1 cellular context compared by ENCODE assay signal in the genomic region with DNA sequence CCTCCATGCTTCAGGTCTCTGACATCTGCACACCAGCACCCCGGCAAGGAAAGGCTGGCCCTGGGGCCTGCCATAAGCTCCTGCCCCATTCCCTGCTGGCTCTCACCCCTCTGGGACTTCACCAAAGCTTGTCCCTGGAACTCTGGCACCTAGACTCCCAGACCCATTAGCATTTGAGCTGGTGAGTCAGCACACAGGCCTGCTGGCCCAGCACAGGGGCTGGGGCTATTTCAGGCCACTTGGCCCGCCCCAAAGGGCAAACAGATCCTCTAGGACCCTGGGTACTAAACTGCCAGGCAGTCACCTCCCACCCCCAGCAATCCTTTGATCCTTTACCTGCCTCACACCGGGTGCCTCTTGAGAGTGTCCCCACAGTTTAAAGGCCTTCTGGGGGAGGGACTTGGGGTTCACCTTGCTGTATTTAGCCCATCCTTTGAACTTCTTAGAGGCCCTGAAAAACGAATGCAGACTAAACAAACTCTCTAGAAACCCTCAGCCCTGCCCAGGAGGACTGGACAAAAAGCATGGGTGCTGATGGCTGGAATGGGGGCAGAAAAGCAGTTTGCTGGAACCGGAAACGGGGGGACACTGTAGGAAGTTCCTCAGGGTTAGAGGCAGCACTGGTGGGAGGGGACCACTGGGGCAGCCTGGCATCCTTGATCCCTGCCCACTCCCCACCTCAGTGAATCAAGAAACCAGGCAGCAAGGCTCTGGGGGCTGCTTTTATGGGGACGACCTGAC.
A peak's percentile ranks its signal among the peaks of the same experiment; 100 is the strongest.
TF ChIP-seq lines count a peak whose summit lies in the region.

No MANE protein-coding gene starts in this region.

TF ChIP-seq in HepG2, 621 proteins besides CTCF, POLR2A, EP300 and RAD21 (continued from another document):
- TF ChIP-seq, protein P1, sequence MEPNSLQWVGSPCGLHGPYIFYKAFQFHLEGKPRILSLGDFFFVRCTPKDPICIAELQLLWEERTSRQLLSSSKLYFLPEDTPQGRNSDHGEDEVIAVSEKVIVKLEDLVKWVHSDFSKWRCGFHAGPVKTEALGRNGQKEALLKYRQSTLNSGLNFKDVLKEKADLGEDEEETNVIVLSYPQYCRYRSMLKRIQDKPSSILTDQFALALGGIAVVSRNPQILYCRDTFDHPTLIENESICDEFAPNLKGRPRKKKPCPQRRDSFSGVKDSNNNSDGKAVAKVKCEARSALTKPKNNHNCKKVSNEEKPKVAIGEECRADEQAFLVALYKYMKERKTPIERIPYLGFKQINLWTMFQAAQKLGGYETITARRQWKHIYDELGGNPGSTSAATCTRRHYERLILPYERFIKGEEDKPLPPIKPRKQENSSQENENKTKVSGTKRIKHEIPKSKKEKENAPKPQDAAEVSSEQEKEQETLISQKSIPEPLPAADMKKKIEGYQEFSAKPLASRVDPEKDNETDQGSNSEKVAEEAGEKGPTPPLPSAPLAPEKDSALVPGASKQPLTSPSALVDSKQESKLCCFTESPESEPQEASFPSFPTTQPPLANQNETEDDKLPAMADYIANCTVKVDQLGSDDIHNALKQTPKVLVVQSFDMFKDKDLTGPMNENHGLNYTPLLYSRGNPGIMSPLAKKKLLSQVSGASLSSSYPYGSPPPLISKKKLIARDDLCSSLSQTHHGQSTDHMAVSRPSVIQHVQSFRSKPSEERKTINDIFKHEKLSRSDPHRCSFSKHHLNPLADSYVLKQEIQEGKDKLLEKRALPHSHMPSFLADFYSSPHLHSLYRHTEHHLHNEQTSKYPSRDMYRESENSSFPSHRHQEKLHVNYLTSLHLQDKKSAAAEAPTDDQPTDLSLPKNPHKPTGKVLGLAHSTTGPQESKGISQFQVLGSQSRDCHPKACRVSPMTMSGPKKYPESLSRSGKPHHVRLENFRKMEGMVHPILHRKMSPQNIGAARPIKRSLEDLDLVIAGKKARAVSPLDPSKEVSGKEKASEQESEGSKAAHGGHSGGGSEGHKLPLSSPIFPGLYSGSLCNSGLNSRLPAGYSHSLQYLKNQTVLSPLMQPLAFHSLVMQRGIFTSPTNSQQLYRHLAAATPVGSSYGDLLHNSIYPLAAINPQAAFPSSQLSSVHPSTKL (CRISPR knock-in tag; IDR thresholded peaks at IDR 0.05), result peak; percentile 51; the same call in 1 of the 2 replicates
- TF ChIP-seq, protein P2, sequence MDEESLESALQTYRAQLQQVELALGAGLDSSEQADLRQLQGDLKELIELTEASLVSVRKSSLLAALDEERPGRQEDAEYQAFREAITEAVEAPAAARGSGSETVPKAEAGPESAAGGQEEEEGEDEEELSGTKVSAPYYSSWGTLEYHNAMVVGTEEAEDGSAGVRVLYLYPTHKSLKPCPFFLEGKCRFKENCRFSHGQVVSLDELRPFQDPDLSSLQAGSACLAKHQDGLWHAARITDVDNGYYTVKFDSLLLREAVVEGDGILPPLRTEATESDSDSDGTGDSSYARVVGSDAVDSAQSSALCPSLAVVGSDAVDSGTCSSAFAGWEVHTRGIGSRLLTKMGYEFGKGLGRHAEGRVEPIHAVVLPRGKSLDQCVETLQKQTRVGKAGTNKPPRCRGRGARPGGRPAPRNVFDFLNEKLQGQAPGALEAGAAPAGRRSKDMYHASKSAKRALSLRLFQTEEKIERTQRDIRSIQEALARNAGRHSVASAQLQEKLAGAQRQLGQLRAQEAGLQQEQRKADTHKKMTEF (CRISPR knock-in tag; IDR thresholded peaks at IDR 0.05), result peak; percentile 59; the same call in 1 of the 2 replicates
- no peak for TF ChIP-seq ZMAT3 (CRISPR knock-in tag; conservative IDR thresholded peaks at IDR 0.05)
- TF ChIP-seq, protein P3, sequence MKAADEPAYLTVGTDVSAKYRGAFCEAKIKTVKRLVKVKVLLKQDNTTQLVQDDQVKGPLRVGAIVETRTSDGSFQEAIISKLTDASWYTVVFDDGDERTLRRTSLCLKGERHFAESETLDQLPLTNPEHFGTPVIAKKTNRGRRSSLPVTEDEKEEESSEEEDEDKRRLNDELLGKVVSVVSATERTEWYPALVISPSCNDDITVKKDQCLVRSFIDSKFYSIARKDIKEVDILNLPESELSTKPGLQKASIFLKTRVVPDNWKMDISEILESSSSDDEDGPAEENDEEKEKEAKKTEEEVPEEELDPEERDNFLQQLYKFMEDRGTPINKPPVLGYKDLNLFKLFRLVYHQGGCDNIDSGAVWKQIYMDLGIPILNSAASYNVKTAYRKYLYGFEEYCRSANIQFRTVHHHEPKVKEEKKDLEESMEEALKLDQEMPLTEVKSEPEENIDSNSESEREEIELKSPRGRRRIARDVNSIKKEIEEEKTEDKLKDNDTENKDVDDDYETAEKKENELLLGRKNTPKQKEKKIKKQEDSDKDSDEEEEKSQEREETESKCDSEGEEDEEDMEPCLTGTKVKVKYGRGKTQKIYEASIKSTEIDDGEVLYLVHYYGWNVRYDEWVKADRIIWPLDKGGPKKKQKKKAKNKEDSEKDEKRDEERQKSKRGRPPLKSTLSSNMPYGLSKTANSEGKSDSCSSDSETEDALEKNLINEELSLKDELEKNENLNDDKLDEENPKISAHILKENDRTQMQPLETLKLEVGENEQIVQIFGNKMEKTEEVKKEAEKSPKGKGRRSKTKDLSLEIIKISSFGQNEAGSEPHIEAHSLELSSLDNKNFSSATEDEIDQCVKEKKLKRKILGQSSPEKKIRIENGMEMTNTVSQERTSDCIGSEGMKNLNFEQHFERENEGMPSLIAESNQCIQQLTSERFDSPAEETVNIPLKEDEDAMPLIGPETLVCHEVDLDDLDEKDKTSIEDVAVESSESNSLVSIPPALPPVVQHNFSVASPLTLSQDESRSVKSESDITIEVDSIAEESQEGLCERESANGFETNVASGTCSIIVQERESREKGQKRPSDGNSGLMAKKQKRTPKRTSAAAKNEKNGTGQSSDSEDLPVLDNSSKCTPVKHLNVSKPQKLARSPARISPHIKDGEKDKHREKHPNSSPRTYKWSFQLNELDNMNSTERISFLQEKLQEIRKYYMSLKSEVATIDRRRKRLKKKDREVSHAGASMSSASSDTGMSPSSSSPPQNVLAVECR (CRISPR knock-in tag; IDR thresholded peaks at IDR 0.05; ENCODE audit: borderline replicate concordance), result 0 out of 2 replicates have a peak, but pooled peaks have one; percentile 34
- no peak for TF ChIP-seq CENPX (CRISPR knock-in tag; IDR thresholded peaks at IDR 0.05)
- TF ChIP-seq MAZ (IDR thresholded peaks at IDR 0.05; ENCODE audit: borderline replicate concordance, low read depth, low read length), result peak; percentile 39; the same call in 1 of the 2 replicates
- no peak for TF ChIP-seq MAZ (CRISPR knock-in tag; IDR thresholded peaks at IDR 0.05; ENCODE audit: low read depth)
- TF ChIP-seq ZNF501 (CRISPR knock-in tag; IDR thresholded peaks at IDR 0.05), result peak; percentile 62
- TF ChIP-seq, protein P4, sequence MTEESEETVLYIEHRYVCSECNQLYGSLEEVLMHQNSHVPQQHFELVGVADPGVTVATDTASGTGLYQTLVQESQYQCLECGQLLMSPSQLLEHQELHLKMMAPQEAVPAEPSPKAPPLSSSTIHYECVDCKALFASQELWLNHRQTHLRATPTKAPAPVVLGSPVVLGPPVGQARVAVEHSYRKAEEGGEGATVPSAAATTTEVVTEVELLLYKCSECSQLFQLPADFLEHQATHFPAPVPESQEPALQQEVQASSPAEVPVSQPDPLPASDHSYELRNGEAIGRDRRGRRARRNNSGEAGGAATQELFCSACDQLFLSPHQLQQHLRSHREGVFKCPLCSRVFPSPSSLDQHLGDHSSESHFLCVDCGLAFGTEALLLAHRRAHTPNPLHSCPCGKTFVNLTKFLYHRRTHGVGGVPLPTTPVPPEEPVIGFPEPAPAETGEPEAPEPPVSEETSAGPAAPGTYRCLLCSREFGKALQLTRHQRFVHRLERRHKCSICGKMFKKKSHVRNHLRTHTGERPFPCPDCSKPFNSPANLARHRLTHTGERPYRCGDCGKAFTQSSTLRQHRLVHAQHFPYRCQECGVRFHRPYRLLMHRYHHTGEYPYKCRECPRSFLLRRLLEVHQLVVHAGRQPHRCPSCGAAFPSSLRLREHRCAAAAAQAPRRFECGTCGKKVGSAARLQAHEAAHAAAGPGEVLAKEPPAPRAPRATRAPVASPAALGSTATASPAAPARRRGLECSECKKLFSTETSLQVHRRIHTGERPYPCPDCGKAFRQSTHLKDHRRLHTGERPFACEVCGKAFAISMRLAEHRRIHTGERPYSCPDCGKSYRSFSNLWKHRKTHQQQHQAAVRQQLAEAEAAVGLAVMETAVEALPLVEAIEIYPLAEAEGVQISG (CRISPR knock-in tag; IDR thresholded peaks at IDR 0.05), result peak; percentile 67; the same call in 1 of the 2 replicates
TF ChIP-seq in HepG2: peak in this region for 112.
